ENCODE assay signal across 8 cellular contexts in genomic region chr2:73925853-73926492, GRCh38. TPM values are rescaled to one million over a fixed set of nuclear protein-coding genes. Genes with fewer than 3 reads are reported as not detected.
DNase-seq lines count a peak whose midpoint lies in the region; ATAC-seq and TF ChIP-seq lines count a peak whose summit lies in the region.

No MANE protein-coding gene starts in this region.

- H3K4me3 ChIP-seq in GM23338 (peak overlapping the region; percentile 65), PC-3 (ENCODE audit: low read length) (peak overlapping the region; percentile 75), esophagus muscularis mucosa (peak overlapping the region; percentile 66 to 94 (median 74)), retinal pigment epithelial cell (ENCODE audit: low read length) (peak overlapping the region; percentile 78)

- no peaks in the 10 kb centered on the region for H3K27me3 ChIP-seq in GM23338 (ENCODE audit: insufficient read depth)
- H3K27me3 ChIP-seq in PC-3 (ENCODE audit: low read length) = no peaks in the 10 kb centered on the region
- H3K27me3 ChIP-seq in esophagus muscularis mucosa = no peaks in the 10 kb centered on the region

- TF ChIP-seq CTCF in GM23338 (conservative IDR thresholded peaks at IDR 0.05; ENCODE audit: low read depth in 2 of 2) (no peak), PC-3 (conservative IDR thresholded peaks at IDR 0.05; ENCODE audit: low read depth, low read length) (no peak), esophagus muscularis mucosa (IDR thresholded peaks at IDR 0.05) (no peak), retinal pigment epithelial cell (conservative IDR thresholded peaks at IDR 0.05; ENCODE audit: low read depth, low read length) (no peak)

- peak overlapping the region; percentile 91 for H3K4me3 Mint-ChIP-seq in GM23338

- WGBS in esophagus muscularis mucosa = 77% methylated on average over 13 of the region's 13 CpGs

- H3K9me2 ChIP-seq in GM23338 (ENCODE audit: insufficient read depth) (no peaks in the 10 kb centered on the region), PC-3 (replicated peaks; ENCODE audit: low read length) (no peaks in the 10 kb centered on the region)

- H4K20me1 ChIP-seq in GM23338 (replicated peaks; ENCODE audit: insufficient read depth) (peaks cover 21% of the 10 kb centered on the region), PC-3 (ENCODE audit: low read length) (no peaks in the 10 kb centered on the region)

- H3K36me3 Mint-ChIP-seq in GM23338 (ENCODE audit: low read depth) = no peaks in the 10 kb centered on the region

- H3F3A ChIP-seq in GM23338 (replicated peaks; ENCODE audit: low read depth) (no peaks in the 10 kb centered on the region; the same call in 1 of the 2 replicates), PC-3 (ENCODE audit: low read length, unreplicated experiment) (no peaks in the 10 kb centered on the region)

- no peak for TF ChIP-seq POLR2A in esophagus muscularis mucosa (IDR thresholded peaks at IDR 0.05; ENCODE audit: low read depth)

- H2AFZ ChIP-seq in GM23338 (no peak overlapping the region; the same call in 1 of the 2 replicates), PC-3 (ENCODE audit: low read length) (peak overlapping the region; percentile 79)

- H3K4me2 ChIP-seq in GM23338 = peak overlapping the region; percentile 68
- peak overlapping the region; percentile 89 for H3K4me2 ChIP-seq in PC-3 (ENCODE audit: low read length)

- BruUV-seq in PC-3 (replicated peaks; lab: Mats Ljungman, UMichigan) = TSS peak; percentile 99

- TF ChIP-seq EP300 in esophagus muscularis mucosa (IDR thresholded peaks at IDR 0.05) = no peak

- no peaks in the 10 kb centered on the region for H3K9me3 Mint-ChIP-seq in GM23338

- DNase-seq in GM23338 (ENCODE audit: low spot score) (peak; percentile 26), PC-3 (no peak), esophagus muscularis mucosa (ENCODE audit: extremely low spot score) (no peak), retinal pigment epithelial cell (ENCODE audit: low read depth) (no peak), DMS 273 treated with DMSO at 0.1 percent for 48 hours (lab: John Stamatoyannopoulos, UW) (no peak)
- no peak for DNase-seq in NK-92 treated with Interleukin-12 subunit alpha and Interleukin-12 subunit beta, amount 100 ng/mL, for 24 hours (lab: John Stamatoyannopoulos, UW)
- no peak for DNase-seq in stimulated activated CD4-positive, alpha-beta T cell treated with anti-CD3 and anti-CD28 coated beads, Interleukin-4, amount 100 ng/mL, for 24 hours

- H3K4me1 ChIP-seq in GM23338 (ENCODE audit: insufficient read depth) (peaks cover 16% of the 10 kb centered on the region), PC-3 (ENCODE audit: insufficient read depth, low read length) (peaks cover 34% of the 10 kb centered on the region), esophagus muscularis mucosa (peaks cover 29 to 48% (median 40%) of the 10 kb centered on the region in 4 donors)

- ATAC-seq in GM23338 (no peak), PC-3 (no peak), GM18907 (IDR thresholded peaks at IDR 0.05; ENCODE audit: unreplicated experiment) (no peak)

- H3K27ac Mint-ChIP-seq in GM23338 = peak overlapping the region; percentile 91

- H3K9me3 ChIP-seq in PC-3 (ENCODE audit: low read length) (no peaks in the 10 kb centered on the region), esophagus muscularis mucosa (no peaks in the 10 kb centered on the region)

- H3K27me3 Mint-ChIP-seq in GM23338 (ENCODE audit: insufficient read depth, low read depth, poor library complexity) = peaks cover 2% of the 10 kb centered on the region

- peaks cover 41% of the 10 kb centered on the region for H3K79me2 ChIP-seq in GM23338 (replicated peaks; ENCODE audit: insufficient read depth)
- peaks cover 40% of the 10 kb centered on the region for H3K79me2 ChIP-seq in PC-3 (ENCODE audit: low read length)

- intact Hi-C loops in PC-3 (cut with micrococcal nuclease) (loop anchor here (2.0 kb wide), 1 partner anchor 97 kb away; the partner anchor contains the start of gene STAMBP), esophagus muscularis mucosa (cut with DNase I) (loop anchor here (5.0 to 10.0 kb wide), 4 partner anchors 61 to 219 kb away; partner anchors contain the start of genes BOLA3 and STAMBP)

- H3K36me3 ChIP-seq in GM23338 (ENCODE audit: insufficient read depth) = no peaks in the 10 kb centered on the region
- H3K36me3 ChIP-seq in PC-3 (ENCODE audit: low read depth, low read length) = no peaks in the 10 kb centered on the region
- H3K36me3 ChIP-seq in esophagus muscularis mucosa = no peaks in the 10 kb centered on the region

- POLR2A ChIA-PET in PC-3 (lab: Charles Lee; ENCODE audit: unreplicated experiment) = no interaction called here

- peaks cover 24% of the 10 kb centered on the region for H3K4me1 Mint-ChIP-seq in GM23338

- CTCF ChIA-PET in PC-3 (lab: Charles Lee) = no interaction called here

- H3K27ac ChIP-seq in GM23338 (ENCODE audit: low read depth) = no peak overlapping the region; the same call in 1 of the 2 replicates
- no peak overlapping the region for H3K27ac ChIP-seq in PC-3 (ENCODE audit: low read length)
- peak overlapping the region; percentile 92 to 97 (median 93) for H3K27ac ChIP-seq in esophagus muscularis mucosa (replicated peaks in 1 of 4)

- H3K9ac ChIP-seq in PC-3 (ENCODE audit: low read length) = peak overlapping the region; percentile 97

TF ChIP-seq in GM23338, 12 proteins besides CTCF, POLR2A, EP300 and RAD21 (continues in another document):
- TF ChIP-seq ZNF114 (CRISPR knock-in tag; IDR thresholded peaks at IDR 0.05) (no peak), REST (IDR thresholded peaks at IDR 0.05; ENCODE audit: unreplicated experiment) (no peak), STAT1 (IDR thresholded peaks at IDR 0.05; ENCODE audit: unreplicated experiment) (no peak), NANOG (IDR thresholded peaks at IDR 0.05; ENCODE audit: borderline replicate concordance) (no peak), EZH2phosphoT487 (IDR thresholded peaks at IDR 0.05; ENCODE audit: unreplicated experiment) (no peak), POLR2AphosphoS5 (IDR thresholded peaks at IDR 0.05; ENCODE audit: low read depth) (no peak), ETS1 (IDR thresholded peaks at IDR 0.05) (no peak), CREB1 (CRISPR knock-in tag; IDR thresholded peaks at IDR 0.05; ENCODE audit: low read depth) (no peak)

RNA-seq across cellular contexts. Expression of gene DGUOK, which starts 0.7 kb away (rescaled TPM):
- total RNA-seq in GM23338 (2014; rRNA removed; shearing (Covaris generic)) = 57.2 and 68.4 TPM in 2 replicates
- polyA plus RNA-seq in GM23338 (2016; fragmentation: Nextera tagmentation; extraction: Ambion mirVana) = 287 and 292 TPM in 2 replicates
- total RNA-seq in PC-3 (2014; rRNA removed) = 42.2 and 61.3 TPM in 2 replicates
- 10 to 100 TPM; 31.6 to 50.7 (median 36.6) TPM for total RNA-seq in esophagus muscularis mucosa

RNA-seq across cellular contexts. Expression of gene ACTG2, which starts 33.2 kb away (rescaled TPM):
- 8.5 and 8.8 TPM in 2 replicates for total RNA-seq in GM23338 (2014; rRNA removed; shearing (Covaris generic))
- 6.3 and 8.0 TPM in 2 replicates for polyA plus RNA-seq in GM23338 (2016; fragmentation: Nextera tagmentation; extraction: Ambion mirVana)
- total RNA-seq in PC-3 (2014; rRNA removed) (1.6 and 3.8 TPM in 2 replicates), esophagus muscularis mucosa (1,000 to 10,000 TPM; 4,013 to 8,538 (median 5,633) TPM)

RNA-seq across cellular contexts. Expression of gene TET3, which starts 58.7 kb away (rescaled TPM):
- 18.3 and 19.9 TPM in 2 replicates for total RNA-seq in GM23338 (2014; rRNA removed; shearing (Covaris generic))
- 3.6 and 3.8 TPM in 2 replicates for polyA plus RNA-seq in GM23338 (2016; fragmentation: Nextera tagmentation; extraction: Ambion mirVana)
- total RNA-seq in PC-3 (2014; rRNA removed) (6.1 and 10.1 TPM in 2 replicates), esophagus muscularis mucosa (1 to 10 TPM; 5.4 to 6.7 (median 6.1) TPM)

Comparison
In these comparisons a context has a peak if more than half of its experiments do, and no peak if none do; other contexts are left out.
1. H3K27ac ChIP-seq: peak in esophagus muscularis mucosa (4 of 4); none in GM23338 (single experiment) and PC-3 (single experiment).
2. RNA of gene ACTG2, which starts 33.2 kb away (total RNA-seq): 4,013 to 8,538 TPM in esophagus muscularis mucosa; 8.5 to 8.8 TPM in GM23338 and 1.6 to 3.8 TPM in PC-3; every median in the first group is over 100 times any median in the second.
3. Peak in every context shown above with its lines, with median percentiles within 50 percentile points of each other: H3K4me3 ChIP-seq.